24 cellular contexts compared by ENCODE assay signal in genomic region chr7:112086496-112087254, GRCh38.
DNase-seq lines count a peak whose midpoint lies in the region; ATAC-seq, FAIRE-seq and TF ChIP-seq lines count a peak whose summit lies in the region.
"Had no signal": no experiment of that assay in that cellular context is flagged by ENCODE, and none has a peak within 500 bp of the region (broad histone marks: within the 10 kb centered on the region; RNA-seq: fewer than 3 reads in every experiment).

No MANE protein-coding gene starts in this region.

- H3K27ac ChIP-seq in HEK293 (ENCODE audit: extremely low read depth, low read depth, low read length) (no peak overlapping the region), HepG2 (ENCODE audit: extremely low read length, insufficient read depth, low read length) (peak overlapping the region; percentile 23), temporal lobe (ENCODE audit: low read depth, low read length) (peak overlapping the region; percentile 6)
- H3K27ac ChIP-seq: brain microvascular endothelial cell, neural progenitor cell, psoas muscle, SJSA1, transverse colon, WERI-Rb-1 had no signal

- CTCF ChIA-PET in HEK293 (lab: Yijun Ruan, JAX), result interaction anchor here (0.6 to 1.4 kb wide), 2 partner anchors 233 to 324 kb away, joined by 4 read pairs; no protein-coding TSS in a partner anchor
- CTCF ChIA-PET in HepG2 (lab: Yijun Ruan, JAX; ENCODE audit: low intra/inter-chr PET ratio, low total read pairs), result no interaction called here

- intact Hi-C loops in HepG2 (cut with micrococcal nuclease; ENCODE audit: unreplicated experiment), result loop anchor here (5.0 to 10.0 kb wide), 2 partner anchors 121 to 318 kb away; partner anchors contain the start of genes DOCK4 and ZNF277

- WGBS in HepG2 (ENCODE audit: low lambda C conversion rate), result 2% methylated on average over 3 of the region's 3 CpGs

- no peak overlapping the region for H2AFZ ChIP-seq in HepG2 (ENCODE audit: low read length)
- H2AFZ ChIP-seq: neural progenitor cell had no signal

- peak; percentile 100 for ATAC-seq in HepG2
- ATAC-seq: psoas muscle; stimulated activated naive B cell treated with anti-CD40 and anti-IgM and Interleukin-4, amounts not matched to agents 10 μg/mL and 1 μg/mL and 100 μg/mL, for 72 hours had no signal

- H3K4me2 ChIP-seq in HepG2 (ENCODE audit: low read depth, low read length), result peak overlapping the region; percentile 54
- H3K4me2 ChIP-seq: neural progenitor cell had no signal

- H3K79me2 ChIP-seq in HepG2 (ENCODE audit: insufficient read depth, low read length), result peaks cover 17% of the 10 kb centered on the region

- no peaks in the 10 kb centered on the region for H3K27me3 ChIP-seq in HepG2 (ENCODE audit: control insufficient read depth in 1 of 2, insufficient read depth in 2 of 2, low read length in 2 of 2)
- H3K27me3 ChIP-seq: brain microvascular endothelial cell, neural progenitor cell, SJSA1, transverse colon had no signal

- BruUV-seq in HepG2 (replicated peaks; lab: Mats Ljungman, UMichigan), result no TSS peak

- POLR2A ChIA-PET in HEK293 (lab: Yijun Ruan, JAX) (no interaction called here), HepG2 (lab: Yijun Ruan, JAX) (interaction anchor here (1.6 kb wide), 1 partner anchor 34 kb away, joined by 3 read pairs; no protein-coding TSS in a partner anchor)

- H3K9ac ChIP-seq in HepG2 (ENCODE audit: insufficient read depth, low read depth, low read length), result no peak overlapping the region
- H3K9ac ChIP-seq: neural progenitor cell had no signal

- DNase-seq in cerebellar cortex (ENCODE audit: low spot score) (peak; percentile 33), HepG2 (ENCODE audit: low spot score) (peak; percentile 92), GM10266 (ENCODE audit: extremely low spot score) (no peak), activated gamma-delta T cell (lab: John Stamatoyannopoulos, UW) (no peak)
- no peak for DNase-seq in stimulated activated CD4-positive, alpha-beta T cell treated with anti-CD3 and anti-CD28 coated beads, Interleukin-1b, Interleukin-23, amount 100 ng/mL, for 48 hours
- DNase-seq: activated CD8-positive, alpha-beta memory T cell treated with anti-CD3 and anti-CD28 coated beads, Interleukin-2, amount 50 U/mL, for 4 hours; brain microvascular endothelial cell; foreskin fibroblast; GOT3; left ventricle myocardium inferior; NCI-H1417; NCI-H2107; NCI-H524; psoas muscle; small intestine; stimulated activated CD4-positive, alpha-beta T cell treated with anti-CD3 and anti-CD28 coated beads, Interleukin-2, amount 100 ng/mL, for 48 hours; stimulated activated naive B cell treated with anti-CD40 and anti-IgM and Interleukin-4, amounts not matched to agents 10 μg/mL and 1 μg/mL and 100 μg/mL, for 72 hours; transverse colon; WERI-Rb-1 had no signal

- no peak for TF ChIP-seq CTCF in HEK293 (tag by site-specific recombination; IDR thresholded peaks at IDR 0.05)
- no peak for TF ChIP-seq CTCF in HepG2 (CRISPR knock-in tag; IDR thresholded peaks at IDR 0.05)
- TF ChIP-seq CTCF in GM10266 (IDR thresholded peaks at IDR 0.05; ENCODE audit: control insufficient read depth, insufficient read depth, low read depth, missing control alignments), result no peak

- H4K20me1 ChIP-seq in HepG2 (ENCODE audit: insufficient read depth, low read length), result 0 out of 2 replicates have a peak, but pooled peaks cover 3% of the 10 kb centered on the region

- H3K4me3 ChIP-seq in HEK293 (ENCODE audit: low read depth, low read length) (no peak overlapping the region), HepG2 (replicated peaks in 1 of 3; ENCODE audit: insufficient read depth in 1 of 3, low read depth in 2 of 3, low read length in 3 of 3) (peak overlapping the region in 2 of 3 experiments; percentile 7 to 15; a peak in 2 of 6 replicates)
- H3K4me3 ChIP-seq: left ventricle myocardium inferior, neural progenitor cell, psoas muscle, SJSA1, transverse colon had no signal

- no peak for TF ChIP-seq RAD21 in HepG2 (CRISPR knock-in tag; IDR thresholded peaks at IDR 0.05)

- H3K36me3 ChIP-seq in HEK293 (ENCODE audit: control insufficient read depth in 2 of 2, insufficient read depth in 1 of 2, low read length in 2 of 2), result no peaks in the 10 kb centered on the region
- no peaks in the 10 kb centered on the region for H3K36me3 ChIP-seq in HepG2 (replicated peaks in 1 of 2; ENCODE audit: control insufficient read depth in 1 of 2, insufficient read depth in 2 of 2, low read length in 2 of 2)
- H3K36me3 ChIP-seq: brain microvascular endothelial cell, left ventricle myocardium inferior, neural progenitor cell, SJSA1, transverse colon, WERI-Rb-1 had no signal

- peaks cover 22% of the 10 kb centered on the region for H3K4me1 ChIP-seq in HEK293 (ENCODE audit: control insufficient read depth, insufficient read depth, low read length)
- peaks cover 64% of the 10 kb centered on the region for H3K4me1 ChIP-seq in HepG2 (ENCODE audit: insufficient read depth, low read length)
- H3K4me1 ChIP-seq: neural progenitor cell, SJSA1 had no signal

- in situ Hi-C loops in HepG2 (cut with HindIII; ENCODE audit: extremely low pct_ligation_motif_present, low pct_unique_long_range_greater_than_20kb), result no loop called here

- TF ChIP-seq POLR2A in HepG2 (IDR thresholded peaks at IDR 0.05; ENCODE audit: insufficient read depth in 1 of 2, low read depth in 2 of 2, low read length in 2 of 2), result no peak

- TF ChIP-seq EP300 in HepG2 (IDR thresholded peaks at IDR 0.05; ENCODE audit: low read depth in 2 of 2, low read length in 2 of 2) (peak in 1 of 2 experiments; percentile 71; a peak in 2 of 4 replicates), HepG2 (CRISPR knock-in tag; IDR thresholded peaks at IDR 0.05; ENCODE audit: borderline replicate concordance) (peak; percentile 74)

- H3K9me3 ChIP-seq in HEK293 (ENCODE audit: control insufficient read depth, insufficient read depth, low read depth, low read length), result no peaks in the 10 kb centered on the region
- H3K9me3 ChIP-seq in HepG2 (ENCODE audit: low read length), result no peaks in the 10 kb centered on the region
- H3K9me3 ChIP-seq: left ventricle myocardium inferior, psoas muscle, SJSA1, transverse colon had no signal

- FAIRE-seq in HepG2 (lab: Jason Lieb, UNC), result peak; percentile 99
- FAIRE-seq: endothelial cell of umbilical vein, small intestine had no signal

TF ChIP-seq in HEK293, 187 proteins besides CTCF, POLR2A, EP300 and RAD21 (continues in another document):
- TF ChIP-seq ZNF114 (tag by site-specific recombination; IDR thresholded peaks at IDR 0.05) (no peak), ZNF76 (tag by site-specific recombination; IDR thresholded peaks at IDR 0.05; ENCODE audit: borderline replicate concordance, low read depth) (no peak), PRDM6 (tag by site-specific recombination; IDR thresholded peaks at IDR 0.05) (peak; percentile 94), SETDB1 (IDR thresholded peaks at IDR 0.05; ENCODE audit: insufficient read length, low read length) (no peak), ZNF521 (tag by site-specific recombination; IDR thresholded peaks at IDR 0.05) (no peak)

TF ChIP-seq in HepG2, 621 proteins besides CTCF, POLR2A, EP300 and RAD21 (continues in another document):
- TF ChIP-seq ZNF720 (CRISPR knock-in tag; IDR thresholded peaks at IDR 0.05), result no peak
- no peak for TF ChIP-seq NFKBIZ (CRISPR knock-in tag; IDR thresholded peaks at IDR 0.05)
- TF ChIP-seq ATAD3A (CRISPR knock-in tag; IDR thresholded peaks at IDR 0.05), result no peak
- no peak for TF ChIP-seq ZNF792 (CRISPR knock-in tag; IDR thresholded peaks at IDR 0.05)
- no peak for TF ChIP-seq NFE2L1 (CRISPR knock-in tag; IDR thresholded peaks at IDR 0.05; ENCODE audit: borderline replicate concordance)
- no peak for TF ChIP-seq NFIC (IDR thresholded peaks at IDR 0.05; ENCODE audit: low read length)
- no peak for TF ChIP-seq ZNF549 (CRISPR knock-in tag; IDR thresholded peaks at IDR 0.05)
- TF ChIP-seq ZBTB10 (CRISPR knock-in tag; IDR thresholded peaks at IDR 0.05; ENCODE audit: borderline replicate concordance), result no peak
- TF ChIP-seq ELF4 (CRISPR knock-in tag; IDR thresholded peaks at IDR 0.05; ENCODE audit: borderline replicate concordance), result no peak
- TF ChIP-seq MTA3 (CRISPR knock-in tag; IDR thresholded peaks at IDR 0.05), result no peak
- TF ChIP-seq KAT8 (CRISPR knock-in tag; IDR thresholded peaks at IDR 0.05), result peak; percentile 19; the same call in 1 of the 2 replicates
- no peak for TF ChIP-seq RBM22 (optimal IDR thresholded peaks at IDR 0.05; ENCODE audit: low read length)
- no peak for TF ChIP-seq RFXAP (CRISPR knock-in tag; IDR thresholded peaks at IDR 0.05; ENCODE audit: borderline replicate concordance)

Comparison
In these comparisons a context has a peak if more than half of its experiments do, and no peak if none do; other contexts are left out.
1. DNase-seq: peak in cerebellar cortex (single experiment) and HepG2 (single experiment); none in stimulated activated CD4-positive, alpha-beta T cell treated with anti-CD3 and anti-CD28 coated beads, Interleukin-1b, Interleukin-23, amount 100 ng/mL, for 48 hours (single experiment), GM10266 (single experiment) and activated gamma-delta T cell (single experiment).
2. Of the 63 proteins assayed by ChIP-seq in both HepG2 and HEK293: peak only in HepG2: ATF2, MEIS1, PATZ1, PRDM10, RBAK, ZBTB20 and 4 more; only in HEK293: ZNF629; in both: none; in neither: 51; mixed calls (peak in some experiments, not most) for 1.